ENCODE assay signal across 12 cellular contexts in genomic region chr6:116633685-116634084, GRCh38. TPM values are rescaled to one million over a fixed set of nuclear protein-coding genes. Genes with fewer than 3 reads are reported as not detected.
DNase-seq lines count a peak whose midpoint lies in the region; ATAC-seq and TF ChIP-seq lines count a peak whose summit lies in the region.
"Had no signal": no experiment of that assay in that cellular context is flagged by ENCODE, and none has a peak within 500 bp of the region (broad histone marks: within the 10 kb centered on the region; RNA-seq: fewer than 3 reads in every experiment).

No MANE protein-coding gene starts in this region.

- H3K27me3 ChIP-seq in WERI-Rb-1 (ENCODE audit: insufficient read depth, low read depth, severe bottlenecking) (no peaks in the 10 kb centered on the region), tibial nerve (no peaks in the 10 kb centered on the region)
- H3K27me3 ChIP-seq: thyroid gland had no signal

- 92 to 95% methylated on average over 2 of the region's 2 CpGs for WGBS in tibial nerve, 2 donors

- in situ Hi-C loops in GM13976 (cut with MboI; ENCODE audit: low sequenced_read_pairs, unreplicated experiment) = no loop called here

- H3K9me3 ChIP-seq in WERI-Rb-1 (ENCODE audit: severe bottlenecking) = no peaks in the 10 kb centered on the region
- no peaks in the 10 kb centered on the region for H3K9me3 ChIP-seq in tibial nerve
- H3K9me3 ChIP-seq: thyroid gland had no signal

- no peak for TF ChIP-seq POLR2A in tibial nerve (IDR thresholded peaks at IDR 0.05)

- peak; percentile 24 for ATAC-seq in left lobe of liver
- no peak for ATAC-seq in HG03280 (IDR thresholded peaks at IDR 0.05; ENCODE audit: unreplicated experiment)

- peaks cover 12 to 17% of the 10 kb centered on the region in 2 donors for H3K4me1 Mint-ChIP-seq in immature natural killer cell

- H3K27ac Mint-ChIP-seq in immature natural killer cell = no peak overlapping the region
- H3K27ac Mint-ChIP-seq: activated CD4-positive, alpha-beta T cell treated with anti-CD3 and anti-CD28 coated beads, Interleukin-2, amount 10 ng/mL, durations not matched to agents 7 days and 5 days had no signal

- H3K27me3 Mint-ChIP-seq in immature natural killer cell (ENCODE audit: low read depth in 3 of 3) = no peaks in the 10 kb centered on the region
- H3K27me3 Mint-ChIP-seq: activated CD4-positive, alpha-beta T cell treated with anti-CD3 and anti-CD28 coated beads, Interleukin-2, amount 10 ng/mL, durations not matched to agents 7 days and 5 days; naive B cell had no signal

- no peaks in the 10 kb centered on the region for H3K4me1 ChIP-seq in tibial nerve
- H3K4me1 ChIP-seq: thyroid gland had no signal

- no peak overlapping the region for H3K4me3 Mint-ChIP-seq in immature natural killer cell
- H3K4me3 Mint-ChIP-seq: activated CD4-positive, alpha-beta T cell treated with anti-CD3 and anti-CD28 coated beads, Interleukin-2, amount 10 ng/mL, durations not matched to agents 7 days and 5 days; naive B cell had no signal

- H3K36me3 ChIP-seq in WERI-Rb-1 (peaks cover 17% of the 10 kb centered on the region), tibial nerve (peaks cover 0 to 33% (median 7%) of the 10 kb centered on the region in 3 donors)
- H3K36me3 ChIP-seq: thyroid gland had no signal

- H3K27ac ChIP-seq in WERI-Rb-1 (no peak overlapping the region), tibial nerve (no peak overlapping the region)
- H3K27ac ChIP-seq: thyroid gland had no signal

- TF ChIP-seq CTCF in GM13976 (IDR thresholded peaks at IDR 0.05; ENCODE audit: borderline replicate concordance, control extremely low read depth, extremely low read depth, insufficient read depth, missing control alignments) = peak; percentile 14
- TF ChIP-seq CTCF in WERI-Rb-1 (IDR thresholded peaks at IDR 0.05; ENCODE audit: low read depth, low read length) = peak; percentile 43; the same call in 1 of the 2 replicates
- no peak for TF ChIP-seq CTCF in tibial nerve (IDR thresholded peaks at IDR 0.05)

- TF ChIP-seq EP300 in tibial nerve (IDR thresholded peaks at IDR 0.05) = no peak

- DNase-seq in GM13976 (ENCODE audit: low spot score) = no peak
- DNase-seq in HuH-7.5 (ENCODE audit: low spot score) = peak; percentile 10
- no peak for DNase-seq in WERI-Rb-1
- DNase-seq in left lobe of liver (ENCODE audit: low spot score) = no peak
- no peak for DNase-seq in DMS153 (lab: John Stamatoyannopoulos, UW)
- DNase-seq in immature natural killer cell = no peak
- no peak for DNase-seq in tibial nerve (ENCODE audit: low spot score in 2 of 2)
- DNase-seq: activated CD4-positive, alpha-beta T cell treated with anti-CD3 and anti-CD28 coated beads, Interleukin-2, amount 10 ng/mL, durations not matched to agents 7 days and 5 days; naive B cell; stimulated activated CD4-positive, alpha-beta T cell treated with anti-CD3 and anti-CD28 coated beads, Interleukin-4, amount 100 ng/mL, for 1 hour; thyroid gland had no signal

- no peak overlapping the region for H3K4me3 ChIP-seq in WERI-Rb-1 (ENCODE audit: low read depth, low read length)
- no peak overlapping the region for H3K4me3 ChIP-seq in tibial nerve
- H3K4me3 ChIP-seq: thyroid gland had no signal

- no peaks in the 10 kb centered on the region for H3K9me3 Mint-ChIP-seq in immature natural killer cell
- H3K9me3 Mint-ChIP-seq: activated CD4-positive, alpha-beta T cell treated with anti-CD3 and anti-CD28 coated beads, Interleukin-2, amount 10 ng/mL, durations not matched to agents 7 days and 5 days; naive B cell had no signal

- H3K36me3 Mint-ChIP-seq in immature natural killer cell = peaks cover 11 to 34% (median 20%) of the 10 kb centered on the region in 3 donors

RNA-seq across cellular contexts. Expression of gene RSPH4A, which starts 17.4 kb away (rescaled TPM):
- total RNA-seq in left lobe of liver = not detected
- polyA plus RNA-seq in immature natural killer cell = under 1 TPM in 1 of 3 donors, not detected in 2; 0.11 TPM
- total RNA-seq in tibial nerve = under 1 TPM in 3 of 4 donors, not detected in 1; 0.30 to 0.78 (median 0.42) TPM

RNA-seq across cellular contexts. Expression of gene ZUP1, which starts 34.9 kb away (rescaled TPM):
- total RNA-seq in left lobe of liver = 3.9 TPM
- 1 to 10 TPM; 4.2 to 8.5 (median 4.6) TPM for polyA plus RNA-seq in immature natural killer cell
- 10 to 100 TPM in 2 of 4 donors, 1 to 10 TPM in 2; 4.2 to 16.8 (median 7.8) TPM for total RNA-seq in tibial nerve

RNA-seq across cellular contexts. Expression of gene KPNA5, which starts 47.3 kb away (rescaled TPM):
- total RNA-seq in left lobe of liver = 1.7 TPM
- polyA plus RNA-seq in immature natural killer cell = 10 to 100 TPM in 1 of 3 donors, 1 to 10 TPM in 2; 5.7 to 19.0 (median 8.4) TPM
- total RNA-seq in tibial nerve = 10 to 100 TPM; 10.2 to 21.0 (median 12.2) TPM

Comparison
In these comparisons a context has a peak if more than half of its experiments do, and no peak if none do; other contexts are left out.
1. CTCF ChIP-seq: peak in GM13976 (single experiment) and WERI-Rb-1 (single experiment); none in tibial nerve (0 of 5).